ENCODE assay signal across 21 cellular contexts in genomic region chr10:43869669-43870322, GRCh38.
A peak's percentile ranks its signal among the peaks of the same experiment; 100 is the strongest.
DNase-seq lines count a peak whose midpoint lies in the region; ATAC-seq and TF ChIP-seq lines count a peak whose summit lies in the region.
"Had no signal": no experiment of that assay in that cellular context is flagged by ENCODE, and none has a peak within 500 bp of the region (broad histone marks: within the 10 kb centered on the region; RNA-seq: fewer than 3 reads in every experiment).

No MANE protein-coding gene starts in this region.

- CTCF ChIA-PET in activated CD8-positive, alpha-beta memory T cell treated with anti-CD3 and anti-CD28 coated beads, Interleukin-2, amount 10 ng/mL, durations not matched to agents 7 days and 5 days (lab: Charles Lee) = no interaction called here

- no peaks in the 10 kb centered on the region for H3K9me3 Mint-ChIP-seq in activated CD8-positive, alpha-beta memory T cell treated with anti-CD3 and anti-CD28 coated beads, Interleukin-2, amount 10 ng/mL, durations not matched to agents 7 days and 5 days (ENCODE audit: low read depth)
- no peaks in the 10 kb centered on the region; the same call in none of the 2 replicates for H3K9me3 Mint-ChIP-seq in HFFc6

- no peak overlapping the region for H4K91ac ChIP-seq in neuronal stem cell (ENCODE audit: low read depth, low read length, poor library complexity)

- H3K79me1 ChIP-seq in neuronal stem cell (ENCODE audit: low read depth, low read length) = no peaks in the 10 kb centered on the region

- H3K14ac ChIP-seq in neuronal stem cell (ENCODE audit: low read length) = no peak overlapping the region

- H3K4me1 Mint-ChIP-seq in activated CD8-positive, alpha-beta memory T cell treated with anti-CD3 and anti-CD28 coated beads, Interleukin-2, amount 10 ng/mL, durations not matched to agents 7 days and 5 days = no peaks in the 10 kb centered on the region
- peaks cover 48% of the 10 kb centered on the region for H3K4me1 Mint-ChIP-seq in HFFc6 (ENCODE audit: low read depth)

- no peak for ATAC-seq in activated CD8-positive, alpha-beta memory T cell treated with anti-CD3 and anti-CD28 coated beads, Interleukin-2, amount 10 ng/mL, durations not matched to agents 7 days and 5 days
- ATAC-seq: K562 had no signal

- no peak overlapping the region for H2BK5ac ChIP-seq in neuronal stem cell (ENCODE audit: low read length)

- no peak overlapping the region for H3K4me3 Mint-ChIP-seq in activated CD8-positive, alpha-beta memory T cell treated with anti-CD3 and anti-CD28 coated beads, Interleukin-2, amount 10 ng/mL, durations not matched to agents 7 days and 5 days
- no peak overlapping the region for H3K4me3 Mint-ChIP-seq in HFFc6

- H3K23ac ChIP-seq in neuronal stem cell (ENCODE audit: low read depth, low read length, poor library complexity) = no peak overlapping the region

- H3K36me3 Mint-ChIP-seq in activated CD8-positive, alpha-beta memory T cell treated with anti-CD3 and anti-CD28 coated beads, Interleukin-2, amount 10 ng/mL, durations not matched to agents 7 days and 5 days = no peaks in the 10 kb centered on the region
- peaks cover 22% of the 10 kb centered on the region for H3K36me3 Mint-ChIP-seq in HFFc6 (ENCODE audit: low read depth)

- H3K36me3 ChIP-seq in neuronal stem cell (replicated peaks in 1 of 2; ENCODE audit: control insufficient read depth in 2 of 2, insufficient read depth in 2 of 2, low read length in 2 of 2) = no peaks in the 10 kb centered on the region
- H3K36me3 ChIP-seq in subcutaneous abdominal adipose tissue (ENCODE audit: control insufficient read depth in 5 of 5, insufficient read depth in 5 of 5, low read length in 5 of 5) = no peaks in the 10 kb centered on the region
- H3K36me3 ChIP-seq: SJCRH30 had no signal

- peak overlapping the region; percentile 36 for H3K18ac ChIP-seq in neuronal stem cell (ENCODE audit: low read length)

- no peak overlapping the region for H2BK120ac ChIP-seq in neuronal stem cell (ENCODE audit: low read depth, low read length)

- H3K27ac Mint-ChIP-seq in activated CD8-positive, alpha-beta memory T cell treated with anti-CD3 and anti-CD28 coated beads, Interleukin-2, amount 10 ng/mL, durations not matched to agents 7 days and 5 days = no peak overlapping the region
- peak overlapping the region; percentile 96 for H3K27ac Mint-ChIP-seq in HFFc6

- peaks cover 0 to 4% of the 10 kb centered on the region in 2 donors for H3K9me3 ChIP-seq in neuronal stem cell (replicated peaks in 1 of 2; ENCODE audit: control insufficient read depth in 2 of 2, insufficient read depth in 1 of 2, low read depth in 1 of 2, low read length in 2 of 2)
- H3K9me3 ChIP-seq in subcutaneous abdominal adipose tissue (ENCODE audit: control insufficient read depth in 5 of 5, low read length in 5 of 5) = no peaks in the 10 kb centered on the region
- H3K9me3 ChIP-seq: SJCRH30 had no signal

- H3K4ac ChIP-seq in neuronal stem cell (ENCODE audit: low read length) = no peak overlapping the region

- no peak for TF ChIP-seq CTCF in HFFc6 (IDR thresholded peaks at IDR 0.05)

- no peak overlapping the region for H2AK5ac ChIP-seq in neuronal stem cell (ENCODE audit: low read depth, low read length)

- H3K4me3 ChIP-seq in neuronal stem cell (ENCODE audit: low read length in 2 of 2) = no peak overlapping the region
- H3K4me3 ChIP-seq in subcutaneous abdominal adipose tissue (ENCODE audit: low read depth in 1 of 5, low read length in 5 of 5) = no peak overlapping the region
- H3K4me3 ChIP-seq: K562, SJCRH30 had no signal

- no peak overlapping the region for H3K4me2 ChIP-seq in neuronal stem cell (ENCODE audit: insufficient read depth, low read length, poor library complexity, severe bottlenecking)

- no CpG with 5 or more reads among the region's 8 CpGs for WGBS in neuronal stem cell (ENCODE audit: extremely low coverage in 2 of 2, insufficient read length in 2 of 2, insufficient replicate concordance in 1 of 2), 2 donors

- H2BK15ac ChIP-seq in neuronal stem cell (ENCODE audit: low read length) = no peak overlapping the region

- H3K4me1 ChIP-seq in neuronal stem cell (ENCODE audit: control insufficient read depth in 2 of 2, insufficient read depth in 1 of 2, low read depth in 1 of 2, low read length in 2 of 2) (no peaks in the 10 kb centered on the region), subcutaneous abdominal adipose tissue (ENCODE audit: control insufficient read depth in 5 of 5, insufficient read depth in 5 of 5, low read length in 5 of 5) (peaks cover 0 to 57% (median 10%) of the 10 kb centered on the region in 5 donors)
- H3K4me1 ChIP-seq: SJCRH30 had no signal

- H3K9ac ChIP-seq in neuronal stem cell (ENCODE audit: low read depth, low read length, poor library complexity) = no peak overlapping the region
- H3K9ac ChIP-seq in subcutaneous abdominal adipose tissue (ENCODE audit: low read length in 5 of 5) = no peak overlapping the region

- H3K27me3 Mint-ChIP-seq in activated CD8-positive, alpha-beta memory T cell treated with anti-CD3 and anti-CD28 coated beads, Interleukin-2, amount 10 ng/mL, durations not matched to agents 7 days and 5 days = peaks cover 8% of the 10 kb centered on the region
- peaks cover 2% of the 10 kb centered on the region; the same call in 1 of the 2 replicates for H3K27me3 Mint-ChIP-seq in HFFc6 (ENCODE audit: insufficient read depth)

- no peak overlapping the region for H2BK12ac ChIP-seq in neuronal stem cell (ENCODE audit: low read length)

- DNase-seq in activated CD8-positive, alpha-beta memory T cell treated with anti-CD3 and anti-CD28 coated beads, Interleukin-2, amount 10 ng/mL, durations not matched to agents 7 days and 5 days = peak; percentile 33
- DNase-seq in activated CD8-positive, alpha-beta memory T cell treated with anti-CD3 and anti-CD28 coated beads, Interleukin-2, amount 50 U/mL, for 4 hours = no peak
- no peak for DNase-seq in HFFc6
- no peak for DNase-seq in neuronal stem cell (ENCODE audit: low spot score)
- DNase-seq in SW480 (ENCODE audit: low spot score) = no peak
- DNase-seq in stimulated activated CD4-positive, alpha-beta T cell treated with anti-CD3 and anti-CD28 coated beads, Interleukin-2, amount 100 ng/mL, for 24 hours = no peak
- DNase-seq: 8988T, ACHN, Calu3, DMS79 treated with DMSO at 0.1 percent for 48 hours, GF-D8, Kasumi-1, NCI-H1092 treated with DMSO at 0.1 percent for 48 hours, NCI-H1436, NCI-H187 treated with DMSO at 0.1 percent for 48 hours, NCI-H446, NCI-H524 treated with DMSO at 0.1 percent for 48 hours, NCI-H774, SJCRH30 had no signal

- no peak overlapping the region for H4K8ac ChIP-seq in neuronal stem cell (ENCODE audit: low read depth, low read length)

- H2AFZ ChIP-seq in neuronal stem cell (ENCODE audit: low read length) = no peak overlapping the region

- H3K27ac ChIP-seq in neuronal stem cell (replicated peaks; ENCODE audit: low read length) = no peak overlapping the region
- peak overlapping the region; percentile 54 for H3K27ac ChIP-seq in subcutaneous abdominal adipose tissue (ENCODE audit: low read depth, low read length)
- H3K27ac ChIP-seq: SJCRH30 had no signal

- H3K27me3 ChIP-seq in neuronal stem cell (ENCODE audit: control insufficient read depth in 3 of 3, insufficient read depth in 3 of 3, low read depth in 1 of 3, low read length in 3 of 3) (peaks cover 0 to 6% (median 0%) of the 10 kb centered on the region in 3 experiments), subcutaneous abdominal adipose tissue (ENCODE audit: control insufficient read depth in 5 of 5, insufficient read depth in 4 of 5, low read length in 5 of 5) (no peaks in the 10 kb centered on the region)
- H3K27me3 ChIP-seq: SJCRH30 had no signal
